2 cellular contexts compared by ENCODE assay signal in the genomic region with DNA sequence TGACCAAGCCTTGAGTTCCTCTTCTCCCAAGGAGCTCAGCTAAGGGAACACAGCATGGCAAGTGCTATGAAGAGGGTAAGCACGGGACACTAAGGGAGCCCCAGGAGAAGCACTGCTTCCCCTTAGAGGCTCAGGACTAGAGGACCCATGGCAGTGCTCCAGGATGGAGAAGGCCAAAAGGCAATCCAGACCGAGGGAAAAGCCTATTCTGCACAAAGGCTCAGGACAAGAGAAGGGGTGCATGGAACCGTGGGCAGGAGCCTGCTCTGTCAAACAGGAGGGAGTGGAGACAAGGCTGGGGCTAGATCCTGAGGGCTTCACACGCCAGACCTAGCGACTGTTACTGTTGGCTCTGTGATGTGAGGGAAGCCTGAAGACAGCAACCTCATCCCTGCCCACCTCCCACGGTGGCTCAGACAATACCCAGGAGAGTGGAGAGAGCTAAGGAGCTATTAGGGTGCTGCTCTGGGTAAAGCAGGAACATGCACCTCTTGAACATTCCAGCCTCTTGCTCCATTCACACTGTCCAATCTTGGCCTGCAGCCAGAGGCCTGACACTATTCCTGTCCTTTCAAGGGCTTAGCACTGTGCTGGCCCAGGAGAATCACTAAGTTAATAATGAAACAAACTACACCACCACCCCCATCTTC.
TF ChIP-seq lines count a peak whose summit lies in the region.

No MANE protein-coding gene starts in this region.

TF ChIP-seq in liver, 16 proteins besides CTCF, POLR2A, EP300 and RAD21:
- TF ChIP-seq YY1 (IDR thresholded peaks at IDR 0.05) = no peak
- TF ChIP-seq JUND (IDR thresholded peaks at IDR 0.05) = no peak
- peak in 1 of 2 donors; percentile 6 for TF ChIP-seq HNF4A (conservative IDR thresholded peaks at IDR 0.05)
- TF ChIP-seq, protein P1, sequence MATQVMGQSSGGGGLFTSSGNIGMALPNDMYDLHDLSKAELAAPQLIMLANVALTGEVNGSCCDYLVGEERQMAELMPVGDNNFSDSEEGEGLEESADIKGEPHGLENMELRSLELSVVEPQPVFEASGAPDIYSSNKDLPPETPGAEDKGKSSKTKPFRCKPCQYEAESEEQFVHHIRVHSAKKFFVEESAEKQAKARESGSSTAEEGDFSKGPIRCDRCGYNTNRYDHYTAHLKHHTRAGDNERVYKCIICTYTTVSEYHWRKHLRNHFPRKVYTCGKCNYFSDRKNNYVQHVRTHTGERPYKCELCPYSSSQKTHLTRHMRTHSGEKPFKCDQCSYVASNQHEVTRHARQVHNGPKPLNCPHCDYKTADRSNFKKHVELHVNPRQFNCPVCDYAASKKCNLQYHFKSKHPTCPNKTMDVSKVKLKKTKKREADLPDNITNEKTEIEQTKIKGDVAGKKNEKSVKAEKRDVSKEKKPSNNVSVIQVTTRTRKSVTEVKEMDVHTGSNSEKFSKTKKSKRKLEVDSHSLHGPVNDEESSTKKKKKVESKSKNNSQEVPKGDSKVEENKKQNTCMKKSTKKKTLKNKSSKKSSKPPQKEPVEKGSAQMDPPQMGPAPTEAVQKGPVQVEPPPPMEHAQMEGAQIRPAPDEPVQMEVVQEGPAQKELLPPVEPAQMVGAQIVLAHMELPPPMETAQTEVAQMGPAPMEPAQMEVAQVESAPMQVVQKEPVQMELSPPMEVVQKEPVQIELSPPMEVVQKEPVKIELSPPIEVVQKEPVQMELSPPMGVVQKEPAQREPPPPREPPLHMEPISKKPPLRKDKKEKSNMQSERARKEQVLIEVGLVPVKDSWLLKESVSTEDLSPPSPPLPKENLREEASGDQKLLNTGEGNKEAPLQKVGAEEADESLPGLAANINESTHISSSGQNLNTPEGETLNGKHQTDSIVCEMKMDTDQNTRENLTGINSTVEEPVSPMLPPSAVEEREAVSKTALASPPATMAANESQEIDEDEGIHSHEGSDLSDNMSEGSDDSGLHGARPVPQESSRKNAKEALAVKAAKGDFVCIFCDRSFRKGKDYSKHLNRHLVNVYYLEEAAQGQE (IDR thresholded peaks at IDR 0.05) = peak; percentile 23
- TF ChIP-seq GABPA (IDR thresholded peaks at IDR 0.05 in 1 of 2, conservative IDR thresholded peaks at IDR 0.05 in 1 of 2) = no peak
- TF ChIP-seq, protein P2, sequence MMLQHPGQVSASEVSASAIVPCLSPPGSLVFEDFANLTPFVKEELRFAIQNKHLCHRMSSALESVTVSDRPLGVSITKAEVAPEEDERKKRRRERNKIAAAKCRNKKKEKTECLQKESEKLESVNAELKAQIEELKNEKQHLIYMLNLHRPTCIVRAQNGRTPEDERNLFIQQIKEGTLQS (IDR thresholded peaks at IDR 0.05) = no peak
- TF ChIP-seq RXRA (IDR thresholded peaks at IDR 0.05) = peak in 1 of 2 donors; percentile 29
- no peak for TF ChIP-seq SP1 (IDR thresholded peaks at IDR 0.05)

TF ChIP-seq in HepG2, 621 proteins besides CTCF, POLR2A, EP300 and RAD21:
- TF ChIP-seq NFE2 (CRISPR knock-in tag; IDR thresholded peaks at IDR 0.05) = no peak
- TF ChIP-seq XBP1 (CRISPR knock-in tag; IDR thresholded peaks at IDR 0.05) = no peak
- TF ChIP-seq, protein P3, sequence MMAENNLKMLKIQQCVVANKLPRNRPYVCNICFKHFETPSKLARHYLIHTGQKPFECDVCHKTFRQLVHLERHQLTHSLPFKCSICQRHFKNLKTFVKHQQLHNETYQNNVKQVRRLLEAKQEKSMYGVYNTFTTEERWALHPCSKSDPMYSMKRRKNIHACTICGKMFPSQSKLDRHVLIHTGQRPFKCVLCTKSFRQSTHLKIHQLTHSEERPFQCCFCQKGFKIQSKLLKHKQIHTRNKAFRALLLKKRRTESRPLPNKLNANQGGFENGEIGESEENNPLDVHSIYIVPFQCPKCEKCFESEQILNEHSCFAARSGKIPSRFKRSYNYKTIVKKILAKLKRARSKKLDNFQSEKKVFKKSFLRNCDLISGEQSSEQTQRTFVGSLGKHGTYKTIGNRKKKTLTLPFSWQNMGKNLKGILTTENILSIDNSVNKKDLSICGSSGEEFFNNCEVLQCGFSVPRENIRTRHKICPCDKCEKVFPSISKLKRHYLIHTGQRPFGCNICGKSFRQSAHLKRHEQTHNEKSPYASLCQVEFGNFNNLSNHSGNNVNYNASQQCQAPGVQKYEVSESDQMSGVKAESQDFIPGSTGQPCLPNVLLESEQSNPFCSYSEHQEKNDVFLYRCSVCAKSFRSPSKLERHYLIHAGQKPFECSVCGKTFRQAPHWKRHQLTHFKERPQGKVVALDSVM (CRISPR knock-in tag; IDR thresholded peaks at IDR 0.05) = no peak
- no peak for TF ChIP-seq MAF1 (CRISPR knock-in tag; IDR thresholded peaks at IDR 0.05; ENCODE audit: borderline replicate concordance)
- TF ChIP-seq SRSF9 (IDR thresholded peaks at IDR 0.05; ENCODE audit: borderline replicate concordance, insufficient read depth, low read depth, low read length, poor library complexity, severe bottlenecking) = no peak
- TF ChIP-seq KDM1A (CRISPR knock-in tag; IDR thresholded peaks at IDR 0.05) = no peak
- no peak for TF ChIP-seq ZNF773 (CRISPR knock-in tag; IDR thresholded peaks at IDR 0.05; ENCODE audit: borderline replicate concordance)
- TF ChIP-seq NR2F2 (IDR thresholded peaks at IDR 0.05; ENCODE audit: borderline replicate concordance, low read depth) = no peak
- TF ChIP-seq FOXK2 (IDR thresholded peaks at IDR 0.05) = no peak
- no peak for TF ChIP-seq ZNF616 (CRISPR knock-in tag; IDR thresholded peaks at IDR 0.05; ENCODE audit: low read depth)
- TF ChIP-seq ZFX (CRISPR knock-in tag; IDR thresholded peaks at IDR 0.05; ENCODE audit: low read depth) = no peak
- no peak for TF ChIP-seq ZSCAN30 (CRISPR knock-in tag; IDR thresholded peaks at IDR 0.05)
- TF ChIP-seq KLF6 (CRISPR knock-in tag; IDR thresholded peaks at IDR 0.05) = no peak
TF ChIP-seq in HepG2: peak in this region for 0.
